In the genomic region with DNA sequence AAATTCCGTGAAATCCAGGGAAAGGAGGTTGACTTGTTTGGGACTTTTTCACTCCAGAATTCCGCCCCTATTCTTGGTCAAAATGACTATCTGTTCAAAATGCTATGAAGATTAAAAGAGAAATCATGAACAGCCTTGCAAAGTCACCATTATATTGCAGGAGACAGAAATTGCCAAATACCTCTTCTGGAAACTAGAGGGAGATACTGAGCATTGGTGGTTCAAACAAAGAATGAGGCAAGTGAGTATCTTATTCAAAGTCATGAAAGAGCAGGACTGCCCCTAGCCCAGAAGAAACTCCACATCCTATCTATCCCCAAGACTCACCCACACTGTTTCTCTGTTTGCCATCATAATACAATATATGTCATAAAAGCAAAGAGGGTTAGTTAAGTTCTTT, we compare ENCODE assay signal across 13 cellular contexts.
DNase-seq lines count a peak whose midpoint lies in the region; ATAC-seq, FAIRE-seq and TF ChIP-seq lines count a peak whose summit lies in the region.
"Had no signal": no experiment of that assay in that cellular context is flagged by ENCODE, and none has a peak within 500 bp of the region (broad histone marks: within the 10 kb centered on the region; RNA-seq: fewer than 3 reads in every experiment).

No MANE protein-coding gene starts in this region.

- POLR2A ChIA-PET in A549 (lab: Yijun Ruan, JAX): no interaction called here

- no peak for TF ChIP-seq EP300 in A549 (IDR thresholded peaks at IDR 0.05)

- TF ChIP-seq RAD21 in A549 (conservative IDR thresholded peaks at IDR 0.05 in 1 of 2, IDR thresholded peaks at IDR 0.05 in 1 of 2): no peak

- TF ChIP-seq POLR2A in A549 (IDR thresholded peaks at IDR 0.05; ENCODE audit: low read length): no peak

- no peaks in the 10 kb centered on the region for H3K9me3 ChIP-seq in A549
- H3K9me3 ChIP-seq: esophagus squamous epithelium had no signal

- FAIRE-seq in A549 (lab: Jason Lieb, UNC): no peak
- FAIRE-seq in HTR-8/SVneo (lab: Jason Lieb, UNC): no peak

- WGBS in A549 (ENCODE audit: missing lambda C conversion rate): 15% methylated on average over 2 of the region's 2 CpGs

- TF ChIP-seq CTCF in A549 (IDR thresholded peaks at IDR 0.05): peak; percentile 19; the same call in 1 of the 3 replicates
- TF ChIP-seq CTCF in GM12865 (IDR thresholded peaks at IDR 0.05; ENCODE audit: insufficient read depth, low read depth, low read length, missing control alignments): peak; percentile 24

- CTCF ChIA-PET in A549 (lab: Yijun Ruan, JAX): no interaction called here

- no peak overlapping the region for H3K4me2 ChIP-seq in A549

- peak in 1 of 2 experiments; percentile 21 for DNase-seq in A549 (ENCODE audit: low read depth in 1 of 2, low spot score in 1 of 2)
- DNase-seq in GM12865 (ENCODE audit: low read depth): peak; percentile 1
- DNase-seq in NCI-H460 (ENCODE audit: extremely low read depth, low read depth): peak; percentile 21
- peak; percentile 3 for DNase-seq in germinal center (ENCODE audit: low spot score)
- DNase-seq in HTR-8/SVneo (ENCODE audit: insufficient read length, low spot score): no peak
- DNase-seq: activated naive CD8-positive, alpha-beta T cell treated with anti-CD3 and anti-CD28 coated beads for 36 hours; esophagus squamous epithelium; NCI-H187; stimulated activated CD4-positive, alpha-beta T cell treated with anti-CD3 and anti-CD28 coated beads, Interleukin-4, amount 100 ng/mL, for 24 hours; stimulated activated naive CD4-positive, alpha-beta T cell treated with Interleukin-2 at 50 U/mL for 16 hours had no signal

- H3K4me1 ChIP-seq in A549: no peaks in the 10 kb centered on the region
- H3K4me1 ChIP-seq: esophagus squamous epithelium had no signal

- ATAC-seq in A549 (0 out of 6 replicates have a peak, but pooled peaks of 1 of the 2 experiments have one; percentile 25), GM18519 (IDR thresholded peaks at IDR 0.05; ENCODE audit: low FRiP score, unreplicated experiment) (no peak), GM19397 (IDR thresholded peaks at IDR 0.05; ENCODE audit: unreplicated experiment) (no peak), GM18498 (IDR thresholded peaks at IDR 0.05; ENCODE audit: unreplicated experiment) (no peak)

- H3K4me3 ChIP-seq in A549 (no peak overlapping the region), GM12865 (ENCODE audit: low read depth, low read length) (no peak overlapping the region)
- H3K4me3 ChIP-seq: esophagus squamous epithelium had no signal

- no peak overlapping the region for H3K27ac ChIP-seq in A549
- H3K27ac ChIP-seq: esophagus squamous epithelium had no signal

TF ChIP-seq in A549, 52 proteins besides CTCF, POLR2A, EP300 and RAD21:
- TF ChIP-seq CBX2 (IDR thresholded peaks at IDR 0.05; ENCODE audit: borderline replicate concordance, low read depth) (no peak), SREBF2 (IDR thresholded peaks at IDR 0.05) (no peak), NR3C1 (IDR thresholded peaks at IDR 0.05) (no peak)
